Comparison of ENCODE assay signal across 1 cellular context in the genomic region with DNA sequence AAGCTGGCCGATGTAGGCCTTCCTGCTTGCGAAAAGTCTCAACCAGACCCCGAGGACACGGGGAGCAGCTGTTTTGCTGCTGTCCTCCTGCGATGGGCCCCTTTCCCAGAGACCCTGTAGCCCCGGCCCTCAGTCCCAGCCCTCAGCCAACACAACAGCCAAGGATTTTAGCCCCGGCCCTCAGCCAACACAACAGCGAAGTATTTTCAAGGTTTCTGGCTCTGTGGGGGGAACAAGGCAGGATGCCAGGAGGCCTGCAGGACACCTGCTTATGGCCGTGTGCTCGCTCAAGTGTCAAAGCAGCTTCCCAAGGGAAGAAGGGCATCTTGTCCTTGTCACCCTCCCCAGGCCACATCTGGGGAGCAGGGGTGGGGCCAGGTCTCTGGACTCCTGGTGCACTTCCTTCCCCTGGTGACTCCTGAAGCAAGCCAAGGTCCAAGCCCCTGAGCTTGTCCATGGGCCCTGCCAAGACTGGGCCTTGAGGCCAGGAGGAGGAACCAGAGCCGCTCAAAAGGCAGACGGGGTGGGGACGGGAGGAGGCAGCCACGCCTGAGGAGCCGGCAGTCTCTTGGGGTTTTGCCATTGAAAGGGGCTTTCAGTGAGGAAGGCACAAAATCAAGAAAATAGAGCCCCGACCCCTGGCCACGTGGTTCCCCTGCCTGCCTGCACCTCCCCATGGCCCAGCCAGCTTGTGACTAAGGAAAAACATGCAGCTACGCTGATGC.
TF ChIP-seq lines count a peak whose summit lies in the region.

No MANE protein-coding gene starts in this region.

TF ChIP-seq in WTC11, 78 proteins besides CTCF, POLR2A, EP300 and RAD21 (continued from another document):
- TF ChIP-seq, protein P1, sequence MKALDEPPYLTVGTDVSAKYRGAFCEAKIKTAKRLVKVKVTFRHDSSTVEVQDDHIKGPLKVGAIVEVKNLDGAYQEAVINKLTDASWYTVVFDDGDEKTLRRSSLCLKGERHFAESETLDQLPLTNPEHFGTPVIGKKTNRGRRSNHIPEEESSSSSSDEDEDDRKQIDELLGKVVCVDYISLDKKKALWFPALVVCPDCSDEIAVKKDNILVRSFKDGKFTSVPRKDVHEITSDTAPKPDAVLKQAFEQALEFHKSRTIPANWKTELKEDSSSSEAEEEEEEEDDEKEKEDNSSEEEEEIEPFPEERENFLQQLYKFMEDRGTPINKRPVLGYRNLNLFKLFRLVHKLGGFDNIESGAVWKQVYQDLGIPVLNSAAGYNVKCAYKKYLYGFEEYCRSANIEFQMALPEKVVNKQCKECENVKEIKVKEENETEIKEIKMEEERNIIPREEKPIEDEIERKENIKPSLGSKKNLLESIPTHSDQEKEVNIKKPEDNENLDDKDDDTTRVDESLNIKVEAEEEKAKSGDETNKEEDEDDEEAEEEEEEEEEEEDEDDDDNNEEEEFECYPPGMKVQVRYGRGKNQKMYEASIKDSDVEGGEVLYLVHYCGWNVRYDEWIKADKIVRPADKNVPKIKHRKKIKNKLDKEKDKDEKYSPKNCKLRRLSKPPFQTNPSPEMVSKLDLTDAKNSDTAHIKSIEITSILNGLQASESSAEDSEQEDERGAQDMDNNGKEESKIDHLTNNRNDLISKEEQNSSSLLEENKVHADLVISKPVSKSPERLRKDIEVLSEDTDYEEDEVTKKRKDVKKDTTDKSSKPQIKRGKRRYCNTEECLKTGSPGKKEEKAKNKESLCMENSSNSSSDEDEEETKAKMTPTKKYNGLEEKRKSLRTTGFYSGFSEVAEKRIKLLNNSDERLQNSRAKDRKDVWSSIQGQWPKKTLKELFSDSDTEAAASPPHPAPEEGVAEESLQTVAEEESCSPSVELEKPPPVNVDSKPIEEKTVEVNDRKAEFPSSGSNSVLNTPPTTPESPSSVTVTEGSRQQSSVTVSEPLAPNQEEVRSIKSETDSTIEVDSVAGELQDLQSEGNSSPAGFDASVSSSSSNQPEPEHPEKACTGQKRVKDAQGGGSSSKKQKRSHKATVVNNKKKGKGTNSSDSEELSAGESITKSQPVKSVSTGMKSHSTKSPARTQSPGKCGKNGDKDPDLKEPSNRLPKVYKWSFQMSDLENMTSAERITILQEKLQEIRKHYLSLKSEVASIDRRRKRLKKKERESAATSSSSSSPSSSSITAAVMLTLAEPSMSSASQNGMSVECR (CRISPR knock-in tag; IDR thresholded peaks at IDR 0.05; ENCODE audit: borderline replicate concordance): no peak
- TF ChIP-seq E2F1 (CRISPR knock-in tag; IDR thresholded peaks at IDR 0.05) (no peak), MXD4 (CRISPR knock-in tag; IDR thresholded peaks at IDR 0.05; ENCODE audit: borderline replicate concordance) (no peak), SMAD3 (CRISPR knock-in tag; IDR thresholded peaks at IDR 0.05; ENCODE audit: borderline replicate concordance) (no peak), ATF1 (CRISPR knock-in tag; IDR thresholded peaks at IDR 0.05) (no peak), KAT7 (CRISPR knock-in tag; IDR thresholded peaks at IDR 0.05; ENCODE audit: borderline replicate concordance) (no peak), ERG (CRISPR knock-in tag; IDR thresholded peaks at IDR 0.05) (no peak)
- TF ChIP-seq, protein P2, sequence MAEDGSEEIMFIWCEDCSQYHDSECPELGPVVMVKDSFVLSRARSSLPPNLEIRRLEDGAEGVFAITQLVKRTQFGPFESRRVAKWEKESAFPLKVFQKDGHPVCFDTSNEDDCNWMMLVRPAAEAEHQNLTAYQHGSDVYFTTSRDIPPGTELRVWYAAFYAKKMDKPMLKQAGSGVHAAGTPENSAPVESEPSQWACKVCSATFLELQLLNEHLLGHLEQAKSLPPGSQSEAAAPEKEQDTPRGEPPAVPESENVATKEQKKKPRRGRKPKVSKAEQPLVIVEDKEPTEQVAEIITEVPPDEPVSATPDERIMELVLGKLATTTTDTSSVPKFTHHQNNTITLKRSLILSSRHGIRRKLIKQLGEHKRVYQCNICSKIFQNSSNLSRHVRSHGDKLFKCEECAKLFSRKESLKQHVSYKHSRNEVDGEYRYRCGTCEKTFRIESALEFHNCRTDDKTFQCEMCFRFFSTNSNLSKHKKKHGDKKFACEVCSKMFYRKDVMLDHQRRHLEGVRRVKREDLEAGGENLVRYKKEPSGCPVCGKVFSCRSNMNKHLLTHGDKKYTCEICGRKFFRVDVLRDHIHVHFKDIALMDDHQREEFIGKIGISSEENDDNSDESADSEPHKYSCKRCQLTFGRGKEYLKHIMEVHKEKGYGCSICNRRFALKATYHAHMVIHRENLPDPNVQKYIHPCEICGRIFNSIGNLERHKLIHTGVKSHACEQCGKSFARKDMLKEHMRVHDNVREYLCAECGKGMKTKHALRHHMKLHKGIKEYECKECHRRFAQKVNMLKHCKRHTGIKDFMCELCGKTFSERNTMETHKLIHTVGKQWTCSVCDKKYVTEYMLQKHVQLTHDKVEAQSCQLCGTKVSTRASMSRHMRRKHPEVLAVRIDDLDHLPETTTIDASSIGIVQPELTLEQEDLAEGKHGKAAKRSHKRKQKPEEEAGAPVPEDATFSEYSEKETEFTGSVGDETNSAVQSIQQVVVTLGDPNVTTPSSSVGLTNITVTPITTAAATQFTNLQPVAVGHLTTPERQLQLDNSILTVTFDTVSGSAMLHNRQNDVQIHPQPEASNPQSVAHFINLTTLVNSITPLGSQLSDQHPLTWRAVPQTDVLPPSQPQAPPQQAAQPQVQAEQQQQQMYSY (CRISPR knock-in tag; IDR thresholded peaks at IDR 0.05): no peak
